Comparison of ENCODE assay signal across 18 cellular contexts in the genomic region with DNA sequence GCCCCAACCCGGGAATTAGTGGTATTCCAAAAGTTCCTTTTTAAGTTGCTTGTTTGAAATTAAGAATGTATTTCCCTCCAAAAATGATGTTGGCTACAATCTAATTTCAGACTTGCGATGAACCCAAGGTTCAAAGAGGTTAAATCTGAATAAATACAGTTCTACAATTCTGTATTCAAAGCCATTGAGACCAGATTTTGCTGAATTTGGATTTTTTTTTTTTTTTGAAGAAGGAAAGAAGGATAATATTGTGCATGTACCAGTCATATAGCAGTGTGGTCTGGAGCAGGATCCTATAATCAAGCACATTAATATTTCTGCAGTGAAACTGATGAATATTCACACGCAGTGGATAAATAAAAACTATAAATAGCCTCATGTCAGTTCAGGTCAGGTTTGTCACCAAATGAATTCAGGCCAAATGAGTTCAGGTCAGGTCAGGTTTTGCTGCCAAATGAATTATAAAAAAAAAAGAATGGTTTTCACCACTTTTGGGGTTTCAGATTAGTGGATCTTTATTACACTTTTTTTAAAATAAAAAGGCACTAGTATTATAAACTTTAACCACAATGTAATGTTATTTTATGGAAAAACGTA.
DNase-seq lines count a peak whose midpoint lies in the region; ATAC-seq, FAIRE-seq and TF ChIP-seq lines count a peak whose summit lies in the region.
"Had no signal": no experiment of that assay in that cellular context is flagged by ENCODE, and none has a peak within 500 bp of the region (broad histone marks: within the 10 kb centered on the region; RNA-seq: fewer than 3 reads in every experiment).

No MANE protein-coding gene starts in this region.

- H3K4me3 ChIP-seq in left ventricle myocardium inferior (no peak overlapping the region), right atrium auricular region (no peak overlapping the region), suprapubic skin (no peak overlapping the region)
- H3K4me3 ChIP-seq: GM23248 had no signal

- TF ChIP-seq POLR2A in suprapubic skin (IDR thresholded peaks at IDR 0.05) (no peak), H54 (IDR thresholded peaks at IDR 0.05; ENCODE audit: low read depth, low read length) (no peak)

- H3K27ac Mint-ChIP-seq in T-helper 17 cell: peak overlapping the region; percentile 32
- H3K27ac Mint-ChIP-seq: CD4-positive, alpha-beta T cell had no signal

- no peaks in the 10 kb centered on the region for H3K9me3 ChIP-seq in left ventricle myocardium inferior (replicated peaks)
- no peaks in the 10 kb centered on the region for H3K9me3 ChIP-seq in right atrium auricular region
- H3K9me3 ChIP-seq in T-helper 17 cell (ENCODE audit: control insufficient read depth, low read length, poor library complexity, severe bottlenecking): no peaks in the 10 kb centered on the region
- H3K9me3 ChIP-seq in suprapubic skin: no peaks in the 10 kb centered on the region
- H3K9me3 ChIP-seq: BE2C, Caco-2 had no signal

- intact Hi-C loops in left ventricle myocardium inferior (cut with micrococcal nuclease): no loop called here

- no peak for DNase-seq in left ventricle myocardium inferior
- no peak for DNase-seq in right atrium auricular region (ENCODE audit: low spot score)
- no peak for DNase-seq in T-helper 17 cell
- DNase-seq in LoVo (ENCODE audit: low spot score): no peak
- DNase-seq in suprapubic skin (ENCODE audit: low spot score in 2 of 2): no peak
- DNase-seq in H54 (ENCODE audit: insufficient read length, low spot score): no peak
- DNase-seq: 8988T; BE2C; C1 segment of cervical spinal cord; Caco-2; CD4-positive, alpha-beta T cell; GM23248; HCEC 1CT had no signal

- no peaks in the 10 kb centered on the region for H3K27me3 ChIP-seq in left ventricle myocardium inferior (ENCODE audit: low read depth)
- no peaks in the 10 kb centered on the region for H3K27me3 ChIP-seq in right atrium auricular region
- H3K27me3 ChIP-seq in suprapubic skin: no peaks in the 10 kb centered on the region
- H3K27me3 ChIP-seq: BE2C had no signal

- WGBS in suprapubic skin: 74% methylated on average over 4 of the region's 4 CpGs

- H3K4me1 ChIP-seq in left ventricle myocardium inferior (peaks cover 85% of the 10 kb centered on the region), right atrium auricular region (peaks cover 0 to 34% of the 10 kb centered on the region in 2 donors), suprapubic skin (peaks cover 41% of the 10 kb centered on the region)

- ATAC-seq in T-helper 17 cell: no peak

- no peaks in the 10 kb centered on the region for H3K36me3 Mint-ChIP-seq in T-helper 17 cell (ENCODE audit: low read depth)

- H3K27ac ChIP-seq in left ventricle myocardium inferior (replicated peaks) (peak overlapping the region; percentile 44), right atrium auricular region (no peak overlapping the region), suprapubic skin (no peak overlapping the region)
- H3K27ac ChIP-seq: GM23248 had no signal

- H3K27me3 Mint-ChIP-seq in T-helper 17 cell: no peaks in the 10 kb centered on the region
- H3K27me3 Mint-ChIP-seq: CD4-positive, alpha-beta T cell had no signal

- TF ChIP-seq CTCF in left ventricle myocardium inferior (IDR thresholded peaks at IDR 0.05; ENCODE audit: borderline replicate concordance): no peak
- TF ChIP-seq CTCF in right atrium auricular region (IDR thresholded peaks at IDR 0.05): no peak
- no peak for TF ChIP-seq CTCF in suprapubic skin (IDR thresholded peaks at IDR 0.05)

- peaks cover 39% of the 10 kb centered on the region for H3K4me1 Mint-ChIP-seq in T-helper 17 cell

- no peak for TF ChIP-seq EP300 in suprapubic skin (IDR thresholded peaks at IDR 0.05)

- FAIRE-seq in islet of Langerhans (lab: Jason Lieb, UNC) (peak; percentile 77), H54 (lab: Jason Lieb, UNC) (no peak)
- FAIRE-seq: D721Med, G401.6, GM12891, GM19239 had no signal

- H3K36me3 ChIP-seq in left ventricle myocardium inferior (no peaks in the 10 kb centered on the region), right atrium auricular region (no peaks in the 10 kb centered on the region), suprapubic skin (no peaks in the 10 kb centered on the region)
- H3K36me3 ChIP-seq: BE2C had no signal

- no peak overlapping the region for H3K4me3 Mint-ChIP-seq in T-helper 17 cell
- H3K4me3 Mint-ChIP-seq: CD4-positive, alpha-beta T cell had no signal
